15 cellular contexts compared by ENCODE assay signal in genomic region chr15:33293619-33294309, GRCh38. TPM values are rescaled to one million over a fixed set of nuclear protein-coding genes. Genes with fewer than 3 reads are reported as not detected.
DNase-seq lines count a peak whose midpoint lies in the region; ATAC-seq and TF ChIP-seq lines count a peak whose summit lies in the region.
"Had no signal": no experiment of that assay in that cellular context is flagged by ENCODE, and none has a peak within 500 bp of the region (broad histone marks: within the 10 kb centered on the region; RNA-seq: fewer than 3 reads in every experiment).

No MANE protein-coding gene starts in this region.

- CTCF ChIA-PET in SK-N-SH (lab: Yijun Ruan, JAX) = interaction anchor here (0.6 to 10.0 kb wide), 22 partner anchors 11 to 444 kb away, joined by 3 to 182 read pairs (median 6); partner anchors contain the start of gene RYR3

- no peak for TF ChIP-seq RAD21 in SK-N-SH (IDR thresholded peaks at IDR 0.05; ENCODE audit: low read length)

- DNase-seq in SK-N-SH = no peak
- DNase-seq in cardiac fibroblast (ENCODE audit: low read depth in 2 of 2) = peak; percentile 11 to 26
- peak; percentile 78 for DNase-seq in kidney tubule cell (ENCODE audit: low spot score)
- no peak for DNase-seq in upper lobe of right lung
- no peak for DNase-seq in cerebellum (ENCODE audit: low spot score)
- DNase-seq in BE2C = no peak
- no peak for DNase-seq in stimulated activated naive CD4-positive, alpha-beta T cell (lab: John Stamatoyannopoulos, UW)
- DNase-seq: activated naive CD4-positive, alpha-beta T cell treated with anti-CD3 and anti-CD28 coated beads, Interleukin-2, amount 50 U/mL, for 16 hours; cerebellar nuclear complex; foreskin melanocyte; NCI-H345; stimulated activated CD4-positive, alpha-beta T cell treated with anti-CD3 and anti-CD28 coated beads, Interleukin-12 subunit alpha, Interleukin-12 subunit beta, amount 100 ng/mL, for 4 hours had no signal

- TF ChIP-seq EP300 in SK-N-SH (IDR thresholded peaks at IDR 0.05; ENCODE audit: borderline replicate concordance in 1 of 2, low read depth in 1 of 2, low read length in 1 of 2) = no peak

- no peaks in the 10 kb centered on the region for H3K79me2 ChIP-seq in SK-N-SH (ENCODE audit: insufficient read depth)

- ATAC-seq in SK-N-SH treated with all-trans-retinoic acid at 6 μM for 48 hours (peak; percentile 22; the same call in 2 of the 3 replicates), upper lobe of right lung (peak; percentile 23)

- no peak overlapping the region for H2AFZ ChIP-seq in SK-N-SH (ENCODE audit: low read depth)

- no peak overlapping the region for H3K27ac ChIP-seq in SK-N-SH (ENCODE audit: low read depth in 2 of 2, low read length in 1 of 2)
- H3K27ac ChIP-seq in upper lobe of right lung = no peak overlapping the region
- H3K27ac ChIP-seq: tibial nerve had no signal

- H3K4me2 ChIP-seq in SK-N-SH = no peak overlapping the region

- no peak overlapping the region for H3K9ac ChIP-seq in SK-N-SH

- H3F3A ChIP-seq in SK-N-SH (replicated peaks; ENCODE audit: insufficient read depth) = no peaks in the 10 kb centered on the region

- H3K4me3 ChIP-seq in SK-N-SH (ENCODE audit: low read depth in 2 of 2, low read length in 1 of 2) = no peak overlapping the region
- H3K4me3 ChIP-seq in cardiac fibroblast (replicated peaks in 1 of 2; ENCODE audit: low read depth in 2 of 2, low read length in 2 of 2) = peak overlapping the region in 1 of 2 donors; percentile 21
- no peak overlapping the region for H3K4me3 ChIP-seq in upper lobe of right lung
- H3K4me3 ChIP-seq in BE2C (ENCODE audit: low read depth, low read length) = no peak overlapping the region

- H4K20me1 ChIP-seq in SK-N-SH (ENCODE audit: insufficient read depth) = no peaks in the 10 kb centered on the region

- H3K9me3 ChIP-seq in SK-N-SH (no peaks in the 10 kb centered on the region), upper lobe of right lung (no peaks in the 10 kb centered on the region), BE2C (no peaks in the 10 kb centered on the region)
- H3K9me3 ChIP-seq: tibial nerve had no signal

- intact Hi-C loops in upper lobe of right lung (cut with DNase I) = no loop called here

- H3K4me1 ChIP-seq in SK-N-SH (ENCODE audit: control insufficient read depth in 1 of 2, insufficient read depth in 2 of 2, low read depth in 1 of 2, low read length in 1 of 2) (no peaks in the 10 kb centered on the region), upper lobe of right lung (no peaks in the 10 kb centered on the region), BE2C (no peaks in the 10 kb centered on the region)

- no peaks in the 10 kb centered on the region for H3K9me2 ChIP-seq in SK-N-SH

- TF ChIP-seq CTCF in SK-N-SH (IDR thresholded peaks at IDR 0.05) = no peak
- no peak for TF ChIP-seq CTCF in cardiac fibroblast (IDR thresholded peaks at IDR 0.05; ENCODE audit: low read depth, low read length)
- no peak for TF ChIP-seq CTCF in upper lobe of right lung (IDR thresholded peaks at IDR 0.05)
- TF ChIP-seq CTCF in BE2C (IDR thresholded peaks at IDR 0.05; ENCODE audit: low read depth, low read length) = no peak

- H3K36me3 ChIP-seq in SK-N-SH (replicated peaks in 1 of 2; ENCODE audit: control insufficient read depth in 1 of 2, insufficient read depth in 2 of 2, low read length in 1 of 2) (no peaks in the 10 kb centered on the region), upper lobe of right lung (no peaks in the 10 kb centered on the region), BE2C (no peaks in the 10 kb centered on the region)
- H3K36me3 ChIP-seq: tibial nerve had no signal

- no peaks in the 10 kb centered on the region for H3K27me3 ChIP-seq in SK-N-SH (ENCODE audit: insufficient read depth)
- H3K27me3 ChIP-seq in upper lobe of right lung = peaks cover 4% of the 10 kb centered on the region
- no peaks in the 10 kb centered on the region for H3K27me3 ChIP-seq in BE2C
- H3K27me3 ChIP-seq: tibial nerve had no signal

- POLR2A ChIA-PET in SK-N-SH (lab: Yijun Ruan, JAX) = no interaction called here

- 72% methylated on average over 21 of the region's 21 CpGs for WGBS in SK-N-SH (ENCODE audit: low lambda C conversion rate)

TF ChIP-seq in SK-N-SH treated with all-trans-retinoic acid at 6 μM for 48 hours, 23 proteins besides CTCF, POLR2A, EP300 and RAD21:
- TF ChIP-seq PATZ1 (CRISPR knock-in tag; IDR thresholded peaks at IDR 0.05; ENCODE audit: borderline replicate concordance) = no peak
- TF ChIP-seq ESRRG (CRISPR knock-in tag; IDR thresholded peaks at IDR 0.05) = no peak
- no peak for TF ChIP-seq PPARA (CRISPR knock-in tag; IDR thresholded peaks at IDR 0.05; ENCODE audit: borderline replicate concordance)
- no peak for TF ChIP-seq ARNTL (CRISPR knock-in tag; IDR thresholded peaks at IDR 0.05; ENCODE audit: borderline replicate concordance, low read depth)
- no peak for TF ChIP-seq RARB (CRISPR knock-in tag; IDR thresholded peaks at IDR 0.05)
- TF ChIP-seq CSDC2 (CRISPR knock-in tag; IDR thresholded peaks at IDR 0.05) = no peak
- no peak for TF ChIP-seq ZNF565 (CRISPR knock-in tag; conservative IDR thresholded peaks at IDR 0.05; ENCODE audit: low read depth)
- no peak for TF ChIP-seq GLIS3 (CRISPR knock-in tag; IDR thresholded peaks at IDR 0.05)
- TF ChIP-seq TCF4 (CRISPR knock-in tag; IDR thresholded peaks at IDR 0.05; ENCODE audit: borderline replicate concordance) = no peak
- no peak for TF ChIP-seq TOX (CRISPR knock-in tag; IDR thresholded peaks at IDR 0.05; ENCODE audit: borderline replicate concordance)
- no peak for TF ChIP-seq ZFP3 (CRISPR knock-in tag; IDR thresholded peaks at IDR 0.05)
- TF ChIP-seq ZNF70 (CRISPR knock-in tag; IDR thresholded peaks at IDR 0.05) = no peak
- TF ChIP-seq ZC3H10 (CRISPR knock-in tag; IDR thresholded peaks at IDR 0.05) = no peak
- TF ChIP-seq OSR1 (CRISPR knock-in tag; IDR thresholded peaks at IDR 0.05) = no peak
TF ChIP-seq in SK-N-SH treated with all-trans-retinoic acid at 6 μM for 48 hours: peak in this region for 0.

TF ChIP-seq in SK-N-SH, 30 proteins besides CTCF, POLR2A, EP300 and RAD21:
- TF ChIP-seq SIN3A (IDR thresholded peaks at IDR 0.05; ENCODE audit: borderline replicate concordance, low read depth, low read length) (no peak), RFX5 (IDR thresholded peaks at IDR 0.05; ENCODE audit: low read length) (no peak), NFIC (IDR thresholded peaks at IDR 0.05; ENCODE audit: borderline replicate concordance) (no peak), JUND (IDR thresholded peaks at IDR 0.05) (no peak), RCOR1 (IDR thresholded peaks at IDR 0.05; ENCODE audit: low read length) (no peak), ELF1 (IDR thresholded peaks at IDR 0.05) (no peak), TAF1 (IDR thresholded peaks at IDR 0.05; ENCODE audit: borderline replicate concordance, low read depth, low read length) (no peak), USF1 (IDR thresholded peaks at IDR 0.05; ENCODE audit: borderline replicate concordance, low read depth) (no peak), MXI1 (IDR thresholded peaks at IDR 0.05; ENCODE audit: low read depth, low read length) (no peak), FOXM1 (IDR thresholded peaks at IDR 0.05; ENCODE audit: low read depth) (no peak), NRF1 (IDR thresholded peaks at IDR 0.05; ENCODE audit: low read depth, low read length) (no peak), CHD2 (IDR thresholded peaks at IDR 0.05; ENCODE audit: low read length, partially characterized antibody) (no peak), MEF2A (IDR thresholded peaks at IDR 0.05; ENCODE audit: borderline replicate concordance, low read depth) (no peak)
- TF ChIP-seq, protein P1, sequence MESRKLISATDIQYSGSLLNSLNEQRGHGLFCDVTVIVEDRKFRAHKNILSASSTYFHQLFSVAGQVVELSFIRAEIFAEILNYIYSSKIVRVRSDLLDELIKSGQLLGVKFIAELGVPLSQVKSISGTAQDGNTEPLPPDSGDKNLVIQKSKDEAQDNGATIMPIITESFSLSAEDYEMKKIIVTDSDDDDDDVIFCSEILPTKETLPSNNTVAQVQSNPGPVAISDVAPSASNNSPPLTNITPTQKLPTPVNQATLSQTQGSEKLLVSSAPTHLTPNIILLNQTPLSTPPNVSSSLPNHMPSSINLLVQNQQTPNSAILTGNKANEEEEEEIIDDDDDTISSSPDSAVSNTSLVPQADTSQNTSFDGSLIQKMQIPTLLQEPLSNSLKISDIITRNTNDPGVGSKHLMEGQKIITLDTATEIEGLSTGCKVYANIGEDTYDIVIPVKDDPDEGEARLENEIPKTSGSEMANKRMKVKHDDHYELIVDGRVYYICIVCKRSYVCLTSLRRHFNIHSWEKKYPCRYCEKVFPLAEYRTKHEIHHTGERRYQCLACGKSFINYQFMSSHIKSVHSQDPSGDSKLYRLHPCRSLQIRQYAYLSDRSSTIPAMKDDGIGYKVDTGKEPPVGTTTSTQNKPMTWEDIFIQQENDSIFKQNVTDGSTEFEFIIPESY (IDR thresholded peaks at IDR 0.05; ENCODE audit: borderline replicate concordance, low read depth) = no peak
- TF ChIP-seq, protein P2, sequence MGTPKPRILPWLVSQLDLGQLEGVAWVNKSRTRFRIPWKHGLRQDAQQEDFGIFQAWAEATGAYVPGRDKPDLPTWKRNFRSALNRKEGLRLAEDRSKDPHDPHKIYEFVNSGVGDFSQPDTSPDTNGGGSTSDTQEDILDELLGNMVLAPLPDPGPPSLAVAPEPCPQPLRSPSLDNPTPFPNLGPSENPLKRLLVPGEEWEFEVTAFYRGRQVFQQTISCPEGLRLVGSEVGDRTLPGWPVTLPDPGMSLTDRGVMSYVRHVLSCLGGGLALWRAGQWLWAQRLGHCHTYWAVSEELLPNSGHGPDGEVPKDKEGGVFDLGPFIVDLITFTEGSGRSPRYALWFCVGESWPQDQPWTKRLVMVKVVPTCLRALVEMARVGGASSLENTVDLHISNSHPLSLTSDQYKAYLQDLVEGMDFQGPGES (IDR thresholded peaks at IDR 0.05; ENCODE audit: low read depth, low read length) = no peak

RNA-seq across cellular contexts. Expression of gene RYR3, which starts 17.0 kb away (rescaled TPM):
- 0.02 and 0.08 TPM in 2 replicates for polyA plus RNA-seq in SK-N-SH (2012; rRNA removed)
- 0.03 and 0.05 TPM in 2 replicates for polyA plus RNA-seq in SK-N-SH (2012; cell fraction: cytosol; rRNA removed)
- 0.08 and 0.24 TPM in 2 replicates for polyA plus RNA-seq in SK-N-SH (2012; cell fraction: nucleus; rRNA removed)
- total RNA-seq in upper lobe of right lung (0.61 TPM), cerebellum (62.5 TPM)
- polyA plus RNA-seq in BE2C (2012; ENCODE audit: insufficient read depth, insufficient read length, low read depth) = 3.4 TPM
- total RNA-seq: activated CD8-positive, alpha-beta memory T cell treated with anti-CD3 and anti-CD28 coated beads for 36 hours had no signal

Comparison
In these comparisons a context has a peak if more than half of its experiments do, and no peak if none do; other contexts are left out.
1. DNase-seq: peak in cardiac fibroblast (2 of 2) and kidney tubule cell (single experiment); none in SK-N-SH (single experiment), upper lobe of right lung (single experiment), cerebellum (single experiment), BE2C (single experiment) and stimulated activated naive CD4-positive, alpha-beta T cell (0 of 6).
2. RNA of gene RYR3, which starts 17.0 kb away (total RNA-seq): 62.5 TPM in cerebellum (single experiment); 0.61 TPM in upper lobe of right lung (single experiment); every median in the first group is over 10 times any median in the second.